ENCODE assay signal across 16 cellular contexts in the genomic region with DNA sequence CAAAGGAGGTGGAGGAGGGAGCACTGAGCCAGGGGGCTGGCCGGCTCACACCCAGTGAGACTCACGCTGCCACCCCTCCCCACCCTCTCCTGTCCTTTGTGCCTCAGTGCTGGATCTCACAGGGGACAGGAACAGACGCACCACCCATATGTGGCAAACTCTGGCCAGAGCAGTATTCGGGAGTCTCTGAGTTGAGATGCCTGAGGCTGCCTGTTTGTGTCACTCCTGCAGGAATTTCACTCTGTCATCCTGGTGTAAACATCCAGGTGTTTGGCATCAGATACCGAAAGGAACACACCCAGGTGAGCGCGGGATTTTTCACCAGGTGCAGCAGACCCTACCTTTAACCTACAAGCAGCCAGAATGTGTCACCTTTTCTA. TPM values are rescaled to one million over a fixed set of nuclear protein-coding genes. Genes with fewer than 3 reads are reported as not detected.
A peak's percentile ranks its signal among the peaks of the same experiment; 100 is the strongest.
DNase-seq lines count a peak whose midpoint lies in the region; FAIRE-seq and TF ChIP-seq lines count a peak whose summit lies in the region.
"Had no signal": no experiment of that assay in that cellular context is flagged by ENCODE, and none has a peak within 500 bp of the region (broad histone marks: within the 10 kb centered on the region; RNA-seq: fewer than 3 reads in every experiment).

No MANE protein-coding gene starts in this region.

- TF ChIP-seq CTCF in endodermal cell (conservative IDR thresholded peaks at IDR 0.05) (no peak), neural crest cell (conservative IDR thresholded peaks at IDR 0.05) (no peak), GM13977 (IDR thresholded peaks at IDR 0.05; ENCODE audit: extremely low read depth, insufficient read depth, missing control alignments) (no peak)

- DNase-seq in NCI-H2171 treated with DMSO at 0.1 percent for 48 hours (lab: John Stamatoyannopoulos, UW) (peak; percentile 37), NCI-H2171 (lab: John Stamatoyannopoulos, UW) (no peak), endodermal cell (peak; percentile 84), neural crest cell (ENCODE audit: low read depth, low spot score) (no peak), urothelium cell line (ENCODE audit: low spot score) (no peak), GM13977 (ENCODE audit: low spot score) (no peak), DMS153 (lab: John Stamatoyannopoulos, UW) (no peak)
- no peak for DNase-seq in stimulated activated CD4-positive, alpha-beta T cell treated with anti-CD3 and anti-CD28 coated beads, Interleukin-2, amount 100 ng/mL, for 48 hours
- DNase-seq: activated CD8-positive, alpha-beta T cell treated with anti-CD3 and anti-CD28 coated beads, Interleukin-2, amount 10 ng/mL, durations not matched to agents 7 days and 5 days; CD4-positive, alpha-beta memory T cell; dermis blood vessel endothelial cell; NCI-H1048 had no signal

- FAIRE-seq in urothelium cell line (lab: Jason Lieb, UNC): peak; percentile 90

- H3K4me3 ChIP-seq in endodermal cell (ENCODE audit: low read length): peak overlapping the region; percentile 57
- H3K4me3 ChIP-seq: skin epidermis had no signal

- H3K4me1 Mint-ChIP-seq in endodermal cell (peaks cover 59% of the 10 kb centered on the region), neural crest cell (peaks cover 89% of the 10 kb centered on the region)
- H3K4me1 Mint-ChIP-seq: IgD-negative memory B cell; stimulated activated effector memory CD8-positive, alpha-beta T cell treated with anti-CD3 and anti-CD28 coated beads, Interleukin-12 subunit alpha, Interleukin-12 subunit beta, amount 100 ng/mL, for 72 hours had no signal

- H3K36me3 ChIP-seq in endodermal cell (ENCODE audit: control insufficient read depth, insufficient read depth, low read length): peaks cover 56% of the 10 kb centered on the region

- H3K9me3 Mint-ChIP-seq in endodermal cell (no peaks in the 10 kb centered on the region), neural crest cell (no peaks in the 10 kb centered on the region)
- H3K9me3 Mint-ChIP-seq: CD4-positive, alpha-beta memory T cell; IgD-negative memory B cell; stimulated activated effector memory CD8-positive, alpha-beta T cell treated with anti-CD3 and anti-CD28 coated beads, Interleukin-12 subunit alpha, Interleukin-12 subunit beta, amount 100 ng/mL, for 72 hours had no signal

- H3K4me3 Mint-ChIP-seq in endodermal cell (no peak overlapping the region), neural crest cell (peak overlapping the region; percentile 86)
- H3K4me3 Mint-ChIP-seq: activated CD8-positive, alpha-beta T cell treated with anti-CD3 and anti-CD28 coated beads, Interleukin-2, amount 10 ng/mL, durations not matched to agents 7 days and 5 days; CD4-positive, alpha-beta memory T cell; IgD-negative memory B cell; stimulated activated effector memory CD8-positive, alpha-beta T cell treated with anti-CD3 and anti-CD28 coated beads, Interleukin-12 subunit alpha, Interleukin-12 subunit beta, amount 100 ng/mL, for 72 hours had no signal

- in situ Hi-C loops in GM13977 (cut with MboI; ENCODE audit: low pct_unique_long_range_greater_than_20kb, low sequenced_read_pairs, unreplicated experiment): no loop called here

- WGBS in endodermal cell (ENCODE audit: insufficient coverage in 1 of 2, insufficient read length in 1 of 2), 2 experiments: 82 to 89% methylated on average over 5 to 7 of the region's 7 CpGs

- peaks cover 51% of the 10 kb centered on the region for H3K36me3 Mint-ChIP-seq in endodermal cell (ENCODE audit: low read depth)
- peaks cover 21% of the 10 kb centered on the region for H3K36me3 Mint-ChIP-seq in neural crest cell (ENCODE audit: low read depth)
- H3K36me3 Mint-ChIP-seq: CD4-positive, alpha-beta memory T cell; IgD-negative memory B cell; stimulated activated effector memory CD8-positive, alpha-beta T cell treated with anti-CD3 and anti-CD28 coated beads, Interleukin-12 subunit alpha, Interleukin-12 subunit beta, amount 100 ng/mL, for 72 hours had no signal

- H3K4me1 ChIP-seq in endodermal cell (ENCODE audit: control insufficient read depth, insufficient read depth, low read length): peaks cover 28% of the 10 kb centered on the region

- H3K27ac Mint-ChIP-seq in endodermal cell (peak overlapping the region; percentile 74), neural crest cell (ENCODE audit: unreplicated experiment) (peak overlapping the region; percentile 84)
- H3K27ac Mint-ChIP-seq: activated CD8-positive, alpha-beta T cell treated with anti-CD3 and anti-CD28 coated beads, Interleukin-2, amount 10 ng/mL, durations not matched to agents 7 days and 5 days; CD4-positive, alpha-beta memory T cell; IgD-negative memory B cell; stimulated activated effector memory CD8-positive, alpha-beta T cell treated with anti-CD3 and anti-CD28 coated beads, Interleukin-12 subunit alpha, Interleukin-12 subunit beta, amount 100 ng/mL, for 72 hours had no signal

- H3K27me3 ChIP-seq in endodermal cell (ENCODE audit: control insufficient read depth, insufficient read depth, low read length, poor library complexity, severe bottlenecking): no peaks in the 10 kb centered on the region

- no peaks in the 10 kb centered on the region for H3K27me3 Mint-ChIP-seq in endodermal cell (ENCODE audit: insufficient read depth)
- H3K27me3 Mint-ChIP-seq in neural crest cell (ENCODE audit: low read depth): peaks cover 2% of the 10 kb centered on the region

- H3K27ac ChIP-seq in endodermal cell (ENCODE audit: low read depth, low read length): peak overlapping the region; percentile 21
- H3K27ac ChIP-seq: 22Rv1 had no signal

- H3K9ac ChIP-seq in endodermal cell (ENCODE audit: extremely low read depth, low read length, poor library complexity, severe bottlenecking): peak overlapping the region; percentile 72

- H3K9me3 ChIP-seq in endodermal cell (ENCODE audit: control insufficient read depth, low read length): no peaks in the 10 kb centered on the region

RNA-seq across cellular contexts. Expression of a gene that starts 25.7 kb away (rescaled TPM):
- 10 to 100 TPM; 37.7 to 67.1 TPM for total RNA-seq in endodermal cell
- polyA plus RNA-seq in endodermal cell (2013, experiment 1 of 2): 64.3 TPM
- 48.1 TPM for polyA plus RNA-seq in endodermal cell (2013, experiment 2 of 2)
- total RNA-seq in neural crest cell: 187 and 205 TPM in 2 replicates
- total RNA-seq: activated CD8-positive, alpha-beta T cell treated with anti-CD3 and anti-CD28 coated beads, Interleukin-2, amount 10 ng/mL, durations not matched to agents 7 days and 5 days; CD4-positive, alpha-beta memory T cell had no signal
- polyA plus RNA-seq: CD4-positive, alpha-beta memory T cell; IgD-negative memory B cell had no signal

Comparison
In these comparisons a context has a peak if more than half of its experiments do, and no peak if none do; other contexts are left out.
1. DNase-seq: peak in NCI-H2171 treated with DMSO at 0.1 percent for 48 hours (single experiment) and endodermal cell (single experiment); none in NCI-H2171 (single experiment), neural crest cell (single experiment), urothelium cell line (single experiment), GM13977 (single experiment), stimulated activated CD4-positive, alpha-beta T cell treated with anti-CD3 and anti-CD28 coated beads, Interleukin-2, amount 100 ng/mL, for 48 hours (0 of 2) and DMS153 (single experiment).